In genomic region chr9:22107646-22108045, GRCh38 we compare ENCODE assay signal across 17 cellular contexts.
DNase-seq lines count a peak whose midpoint lies in the region; ATAC-seq and TF ChIP-seq lines count a peak whose summit lies in the region.
"Had no signal": no experiment of that assay in that cellular context is flagged by ENCODE, and none has a peak within 500 bp of the region (broad histone marks: within the 10 kb centered on the region; RNA-seq: fewer than 3 reads in every experiment).

No MANE protein-coding gene starts in this region.

- no peak overlapping the region for H3K4me3 Mint-ChIP-seq in CD4-positive, alpha-beta T cell

- H3K36me3 Mint-ChIP-seq in CD4-positive, alpha-beta T cell (ENCODE audit: low read depth): no peaks in the 10 kb centered on the region

- H3K36me3 ChIP-seq in KOPT-K1 (ENCODE audit: insufficient read depth, low read length): no peaks in the 10 kb centered on the region
- no peaks in the 10 kb centered on the region for H3K36me3 ChIP-seq in mesenchymal stem cell (ENCODE audit: control insufficient read depth in 1 of 2, insufficient read depth in 2 of 2, low read depth in 1 of 2, low read length in 2 of 2)
- H3K36me3 ChIP-seq in smooth muscle cell (ENCODE audit: low read depth): no peaks in the 10 kb centered on the region
- H3K36me3 ChIP-seq in SK-N-SH (replicated peaks in 1 of 2; ENCODE audit: control insufficient read depth in 1 of 2, insufficient read depth in 2 of 2, low read length in 1 of 2): no peaks in the 10 kb centered on the region

- no peak overlapping the region for H4K8ac ChIP-seq in mesenchymal stem cell (ENCODE audit: low read length)

- H3K4me2 ChIP-seq in mesenchymal stem cell (ENCODE audit: low read length, poor library complexity, severe bottlenecking) (no peak overlapping the region), smooth muscle cell (peak overlapping the region; percentile 44), SK-N-SH (no peak overlapping the region)

- H2BK15ac ChIP-seq in mesenchymal stem cell (ENCODE audit: low read depth, poor library complexity, severe bottlenecking): no peak overlapping the region

- no peak overlapping the region for H4K91ac ChIP-seq in mesenchymal stem cell (ENCODE audit: low read length)

- no peak overlapping the region for H3K23ac ChIP-seq in mesenchymal stem cell (ENCODE audit: low read length in 2 of 2)

- H3K79me2 ChIP-seq in smooth muscle cell (ENCODE audit: low read depth) (no peaks in the 10 kb centered on the region), SK-N-SH (ENCODE audit: insufficient read depth) (no peaks in the 10 kb centered on the region)

- peak overlapping the region in 1 of 2 experiments; percentile 59 for H2BK12ac ChIP-seq in mesenchymal stem cell (ENCODE audit: low read length in 2 of 2)

- no peak for ATAC-seq in CD4-positive, alpha-beta T cell (ENCODE audit: poor library complexity)
- ATAC-seq in GM21619 (IDR thresholded peaks at IDR 0.05; ENCODE audit: unreplicated experiment): no peak
- ATAC-seq: Right ventricle myocardium inferior, SK-N-SH treated with all-trans-retinoic acid at 6 μM for 48 hours had no signal

- no peak overlapping the region for H2BK120ac ChIP-seq in mesenchymal stem cell (ENCODE audit: low read depth, low read length)

- CTCF ChIA-PET in SK-N-SH (lab: Yijun Ruan, JAX): no interaction called here
- CTCF ChIA-PET in CD4-positive, alpha-beta T cell (lab: Charles Lee): no interaction called here

- H3K79me1 ChIP-seq in mesenchymal stem cell (replicated peaks; ENCODE audit: low read length, poor library complexity, severe bottlenecking): no peaks in the 10 kb centered on the region

- H3K27ac ChIP-seq in KOPT-K1 (ENCODE audit: low read depth, low read length, poor library complexity, severe bottlenecking) (peak overlapping the region; percentile 91), mesenchymal stem cell (ENCODE audit: low read length, poor library complexity, severe bottlenecking) (peak overlapping the region; percentile 69), smooth muscle cell (ENCODE audit: low read depth) (peak overlapping the region; percentile 88), SK-N-SH (ENCODE audit: low read depth in 2 of 2, low read length in 1 of 2) (no peak overlapping the region)
- H3K27ac ChIP-seq in CD4-positive, alpha-beta T cell (ENCODE audit: low read depth, low read length): no peak overlapping the region
- H3K27ac ChIP-seq: HL-60 had no signal

- no peaks in the 10 kb centered on the region for H3K9me2 ChIP-seq in SK-N-SH

- POLR2A ChIA-PET in SK-N-SH (lab: Yijun Ruan, JAX): no interaction called here
- POLR2A ChIA-PET in CD4-positive, alpha-beta T cell (lab: Charles Lee): no interaction called here

- H3K27me3 Mint-ChIP-seq in CD4-positive, alpha-beta T cell: no peaks in the 10 kb centered on the region

- H2AFZ ChIP-seq in mesenchymal stem cell (ENCODE audit: low read depth, low read length): no peak overlapping the region
- peak overlapping the region; percentile 21 for H2AFZ ChIP-seq in smooth muscle cell (ENCODE audit: low read depth)
- H2AFZ ChIP-seq in SK-N-SH (ENCODE audit: low read depth): no peak overlapping the region

- H3K4me3 ChIP-seq in choroid plexus epithelial cell (ENCODE audit: low read depth, low read length) (no peak overlapping the region), mesenchymal stem cell (ENCODE audit: insufficient read depth in 1 of 2, low read depth in 1 of 2, low read length in 2 of 2) (no peak overlapping the region), smooth muscle cell (no peak overlapping the region), SK-N-SH (ENCODE audit: low read depth in 2 of 2, low read length in 1 of 2) (no peak overlapping the region)

- no peak for TF ChIP-seq EP300 in SK-N-SH (IDR thresholded peaks at IDR 0.05; ENCODE audit: borderline replicate concordance in 1 of 2, low read depth in 1 of 2, low read length in 1 of 2)

- intact Hi-C loops in CD4-positive, alpha-beta T cell (cut with DNase I, micrococcal nuclease): no loop called here

- DNase-seq in choroid plexus epithelial cell (ENCODE audit: low read depth) (peak; percentile 65), mesenchymal stem cell (no peak), smooth muscle cell (lab: John Stamatoyannopoulos, UW; ENCODE audit: unreplicated experiment) (no peak), SK-N-SH (no peak)
- DNase-seq in CD4-positive, alpha-beta T cell: no peak
- DNase-seq: EL, H7, NCI-H1048, NCI-H2081 treated with DMSO at 0.1 percent for 48 hours, NCI-H510A treated with DMSO at 0.1 percent for 48 hours, NCI-H82 had no signal

- H3K27me3 ChIP-seq in mesenchymal stem cell (ENCODE audit: control insufficient read depth in 1 of 2, insufficient read depth in 1 of 2, low read length in 2 of 2) (no peaks in the 10 kb centered on the region), smooth muscle cell (ENCODE audit: low read depth) (no peaks in the 10 kb centered on the region), SK-N-SH (ENCODE audit: insufficient read depth) (no peaks in the 10 kb centered on the region)
- H3K27me3 ChIP-seq in CD4-positive, alpha-beta T cell (ENCODE audit: control insufficient read depth, insufficient read depth, low read length): no peaks in the 10 kb centered on the region

- peak overlapping the region; percentile 5 for H2AK5ac ChIP-seq in mesenchymal stem cell (ENCODE audit: low read length, severe bottlenecking)

- H4K20me1 ChIP-seq in smooth muscle cell (ENCODE audit: low read depth) (no peaks in the 10 kb centered on the region), SK-N-SH (ENCODE audit: insufficient read depth) (no peaks in the 10 kb centered on the region)

- peak overlapping the region; percentile 59 for H2BK5ac ChIP-seq in mesenchymal stem cell (ENCODE audit: low read depth, low read length, poor library complexity, severe bottlenecking)

- TF ChIP-seq CTCF in choroid plexus epithelial cell (conservative IDR thresholded peaks at IDR 0.05; ENCODE audit: low read depth, low read length) (no peak), smooth muscle cell (IDR thresholded peaks at IDR 0.05; ENCODE audit: borderline replicate concordance, insufficient read depth, poor library complexity, severe bottlenecking) (no peak), SK-N-SH (IDR thresholded peaks at IDR 0.05) (no peak)
- TF ChIP-seq CTCF in CD4-positive, alpha-beta T cell (IDR thresholded peaks at IDR 0.05): no peak

- H3K14ac ChIP-seq in mesenchymal stem cell (ENCODE audit: low read length in 2 of 2): no peak overlapping the region

- no peaks in the 10 kb centered on the region for H3K4me1 Mint-ChIP-seq in CD4-positive, alpha-beta T cell (ENCODE audit: low read depth)

- H3K27ac Mint-ChIP-seq in CD4-positive, alpha-beta T cell: no peak overlapping the region

- H3F3A ChIP-seq in smooth muscle cell (ENCODE audit: low read depth) (peaks cover 17% of the 10 kb centered on the region), SK-N-SH (replicated peaks; ENCODE audit: insufficient read depth) (peaks cover 27% of the 10 kb centered on the region)

- no peak overlapping the region for H3K4ac ChIP-seq in mesenchymal stem cell (ENCODE audit: low read depth in 1 of 2, low read length in 2 of 2)

- H3K4me1 ChIP-seq in mesenchymal stem cell (ENCODE audit: control insufficient read depth, insufficient read depth, low read depth, low read length) (peaks cover 6% of the 10 kb centered on the region), smooth muscle cell (ENCODE audit: low read depth) (peaks cover 28% of the 10 kb centered on the region), SK-N-SH (ENCODE audit: control insufficient read depth in 1 of 2, insufficient read depth in 2 of 2, low read depth in 1 of 2, low read length in 1 of 2) (peaks cover 0 to 9% of the 10 kb centered on the region in 2 experiments; a peak in 2 of 4 replicates)

- no CpG with 5 or more reads among the region's 1 CpG for WGBS in mesenchymal stem cell
- 96% methylated on average over 1 of the region's 1 CpG for WGBS in smooth muscle cell (ENCODE audit: low lambda C conversion rate)
- WGBS in SK-N-SH (ENCODE audit: low lambda C conversion rate): 77% methylated on average over 1 of the region's 1 CpG

- no peak overlapping the region for H3K9ac ChIP-seq in mesenchymal stem cell (ENCODE audit: low read length)
- H3K9ac ChIP-seq in smooth muscle cell (ENCODE audit: low read depth): peak overlapping the region; percentile 39
- no peak overlapping the region for H3K9ac ChIP-seq in SK-N-SH

- no peaks in the 10 kb centered on the region for H3K9me3 Mint-ChIP-seq in CD4-positive, alpha-beta T cell

- H3K9me3 ChIP-seq in KOPT-K1 (ENCODE audit: insufficient read depth, low read length, poor library complexity, severe bottlenecking) (no peaks in the 10 kb centered on the region), mesenchymal stem cell (ENCODE audit: control insufficient read depth, low read length) (no peaks in the 10 kb centered on the region), smooth muscle cell (replicated peaks; ENCODE audit: low read depth) (no peaks in the 10 kb centered on the region), SK-N-SH (no peaks in the 10 kb centered on the region)
- no peaks in the 10 kb centered on the region for H3K9me3 ChIP-seq in CD4-positive, alpha-beta T cell (ENCODE audit: control insufficient read depth, low read length)
- H3K9me3 ChIP-seq: Caco-2 had no signal

- H3K18ac ChIP-seq in mesenchymal stem cell (ENCODE audit: low read depth in 1 of 2, low read length in 2 of 2): peak overlapping the region; percentile 23

- no peak for TF ChIP-seq RAD21 in SK-N-SH (IDR thresholded peaks at IDR 0.05; ENCODE audit: low read length)

TF ChIP-seq in SK-N-SH, 30 proteins besides CTCF, POLR2A, EP300 and RAD21:
- TF ChIP-seq NRF1 (IDR thresholded peaks at IDR 0.05; ENCODE audit: low read depth, low read length): no peak

Comparison
In these comparisons a context has a peak if more than half of its experiments do, and no peak if none do; other contexts are left out.
1. H3K27ac ChIP-seq: peak in KOPT-K1 (single experiment), mesenchymal stem cell (single experiment) and smooth muscle cell (single experiment); none in SK-N-SH (0 of 2) and CD4-positive, alpha-beta T cell (single experiment).